8 cellular contexts compared by ENCODE assay signal in genomic region chr12:69470189-69471094, GRCh38. TPM values are rescaled to one million over a fixed set of nuclear protein-coding genes. Genes with fewer than 3 reads are reported as not detected.
DNase-seq lines count a peak whose midpoint lies in the region; ATAC-seq, FAIRE-seq and TF ChIP-seq lines count a peak whose summit lies in the region.

Gene FRS2, plus strand, starts transcription at chr12:69470388. Its CDS starts 98,643 bp downstream, at chr12:69569031.

- no peaks in the 10 kb centered on the region for H3K27me3 Mint-ChIP-seq in activated naive CD8-positive, alpha-beta T cell treated with anti-CD3 and anti-CD28 coated beads for 36 hours

- TF ChIP-seq CTCF in pancreas (IDR thresholded peaks at IDR 0.05) (no peak), tibial artery (IDR thresholded peaks at IDR 0.05) (peak in 1 of 2 experiments; percentile 9)

- H3K27me3 ChIP-seq in pancreas (no peaks in the 10 kb centered on the region), tibial artery (no peaks in the 10 kb centered on the region)

- peak; percentile 59 for TF ChIP-seq POLR2A in GM10847 (IDR thresholded peaks at IDR 0.05; ENCODE audit: extremely low read depth, insufficient read length)

- no peak for FAIRE-seq in pancreas (lab: Jason Lieb, UNC)

- H3K4me1 ChIP-seq in pancreas = peaks cover 6 to 37% (median 28%) of the 10 kb centered on the region in 3 donors
- peaks cover 0 to 45% (median 36%) of the 10 kb centered on the region in 4 donors for H3K4me1 ChIP-seq in tibial artery

- H3K4me3 ChIP-seq in pancreas (peak within 1 kb of the TSS; percentile 73 to 83 (median 76)), tibial artery (peak within 1 kb of the TSS; percentile 77 to 99)

- H3K4me1 Mint-ChIP-seq in activated naive CD8-positive, alpha-beta T cell treated with anti-CD3 and anti-CD28 coated beads for 36 hours = peaks cover 45% of the 10 kb centered on the region

- intact Hi-C loops in Right ventricle myocardium inferior (cut with DNase I) = loop anchor here (2.0 to 5.0 kb wide), 2 partner anchors 42 to 100 kb away; no protein-coding TSS in a partner anchor
- intact Hi-C loops in pancreas (cut with DNase I) = no loop called here
- intact Hi-C loops in tibial artery (cut with DNase I; ENCODE audit: low total_unique reads) = loop anchor here (5.0 kb wide), 2 partner anchors 38 to 97 kb away; no protein-coding TSS in a partner anchor

- H3K9me3 ChIP-seq in pancreas = no peaks in the 10 kb centered on the region
- no peaks in the 10 kb centered on the region for H3K9me3 ChIP-seq in tibial artery

- H3K9me3 Mint-ChIP-seq in activated naive CD8-positive, alpha-beta T cell treated with anti-CD3 and anti-CD28 coated beads for 36 hours = no peaks in the 10 kb centered on the region

- DNase-seq in NCI-H1092 (lab: John Stamatoyannopoulos, UW) (peak; percentile 79), SKM-1 treated with dmso at 0.1 percent for 144 hours (lab: John Stamatoyannopoulos, UW; ENCODE audit: unreplicated experiment) (peak; percentile 50), Right ventricle myocardium inferior (ENCODE audit: missing footprints) (peak; percentile 93), pancreas (peak; percentile 90 to 95 (median 90)), tibial artery (peak; percentile 88 to 95)
- peak; percentile 91 for DNase-seq in activated naive CD8-positive, alpha-beta T cell treated with anti-CD3 and anti-CD28 coated beads for 36 hours

- 0 to 1% methylated on average over 65 to 69 of the region's 69 CpGs for whole genome bisulfite sequencing in pancreas, 2 donors

- peak within 1 kb of the TSS; percentile 96 for H3K27ac Mint-ChIP-seq in activated naive CD8-positive, alpha-beta T cell treated with anti-CD3 and anti-CD28 coated beads for 36 hours

- H3K36me3 ChIP-seq in pancreas (no peaks in the 10 kb centered on the region), tibial artery (no peaks in the 10 kb centered on the region)

- peaks cover 6% of the 10 kb centered on the region for H3K36me3 Mint-ChIP-seq in activated naive CD8-positive, alpha-beta T cell treated with anti-CD3 and anti-CD28 coated beads for 36 hours

- H3K27ac ChIP-seq in pancreas (peak within 1 kb of the TSS; percentile 77 to 89 (median 84)), tibial artery (peak within 1 kb of the TSS; percentile 94 to 99)

- ATAC-seq in HG02610 (IDR thresholded peaks at IDR 0.05; ENCODE audit: unreplicated experiment) (peak; percentile 97), Right ventricle myocardium inferior (peak; percentile 98), pancreas (peak; percentile 99 to 100 (median 100))

- peak within 1 kb of the TSS; percentile 98 for H3K4me3 Mint-ChIP-seq in activated naive CD8-positive, alpha-beta T cell treated with anti-CD3 and anti-CD28 coated beads for 36 hours

RNA-seq across cellular contexts. Expression of gene FRS2, which starts in this region (rescaled TPM):
- total RNA-seq in activated naive CD8-positive, alpha-beta T cell treated with anti-CD3 and anti-CD28 coated beads for 36 hours = 10 to 100 TPM in 1 of 2 experiments, 1 to 10 TPM in 1; 10.0 to 10.9 TPM
- total RNA-seq in Right ventricle myocardium inferior = 19.0 TPM
- 10 to 100 TPM in 5 of 6 donors, 1 to 10 TPM in 1; 7.9 to 23.2 (median 13.1) TPM for total RNA-seq in pancreas
- 1 to 10 TPM; 2.5 to 5.3 TPM for polyA plus RNA-seq in pancreas

Comparison
In these comparisons a context has a peak if more than half of its experiments do, and no peak if none do; other contexts are left out.
1. Peak in every context shown above with its lines: DNase-seq, ATAC-seq, H3K4me3 ChIP-seq and H3K27ac ChIP-seq.
2. intact Hi-C loops: an anchor here in Right ventricle myocardium inferior (2.0 to 5.0 kb wide) and tibial artery (5.0 kb wide); none called in pancreas.